13 cellular contexts compared by ENCODE assay signal in genomic region chr6:12047304-12047703, GRCh38. TPM values are rescaled to one million over a fixed set of nuclear protein-coding genes. Genes with fewer than 3 reads are reported as not detected.
DNase-seq lines count a peak whose midpoint lies in the region; ATAC-seq and TF ChIP-seq lines count a peak whose summit lies in the region.
"Had no signal": no experiment of that assay in that cellular context is flagged by ENCODE, and none has a peak within 500 bp of the region (broad histone marks: within the 10 kb centered on the region; RNA-seq: fewer than 3 reads in every experiment).

No MANE protein-coding gene starts in this region.

- peak; percentile 19 for ATAC-seq in GM18511 (IDR thresholded peaks at IDR 0.05; ENCODE audit: unreplicated experiment)
- no peak for ATAC-seq in naive thymus-derived CD8-positive, alpha-beta T cell
- no peak for ATAC-seq in GM19455 (IDR thresholded peaks at IDR 0.05; ENCODE audit: unreplicated experiment)
- ATAC-seq: activated CD8-positive, alpha-beta memory T cell treated with anti-CD3 and anti-CD28 coated beads, Interleukin-2, amount 10 ng/mL, durations not matched to agents 7 days and 5 days had no signal

- H3K27ac Mint-ChIP-seq in naive thymus-derived CD8-positive, alpha-beta T cell, result peak overlapping the region; percentile 2 to 86 (median 45)
- H3K27ac Mint-ChIP-seq: activated CD8-positive, alpha-beta memory T cell treated with anti-CD3 and anti-CD28 coated beads, Interleukin-2, amount 10 ng/mL, durations not matched to agents 7 days and 5 days had no signal

- peaks cover 35 to 73% (median 68%) of the 10 kb centered on the region in 4 donors for H3K4me1 Mint-ChIP-seq in naive thymus-derived CD8-positive, alpha-beta T cell

- peak; percentile 8 for TF ChIP-seq CTCF in GM10248 (IDR thresholded peaks at IDR 0.05; ENCODE audit: control extremely low read depth, extremely low read depth, low read depth, missing control alignments)

- peaks cover 0 to 3% (median 2%) of the 10 kb centered on the region in 3 donors for H3K36me3 Mint-ChIP-seq in naive thymus-derived CD8-positive, alpha-beta T cell

- H3K4me3 Mint-ChIP-seq in naive thymus-derived CD8-positive, alpha-beta T cell, result no peak overlapping the region
- H3K4me3 Mint-ChIP-seq: activated CD8-positive, alpha-beta memory T cell treated with anti-CD3 and anti-CD28 coated beads, Interleukin-2, amount 10 ng/mL, durations not matched to agents 7 days and 5 days had no signal

- H3K9me3 Mint-ChIP-seq in naive thymus-derived CD8-positive, alpha-beta T cell, result no peaks in the 10 kb centered on the region

- peak; percentile 55 for TF ChIP-seq POLR2A in Raji (IDR thresholded peaks at IDR 0.05; ENCODE audit: insufficient read depth, low read depth, low read length)

- no peaks in the 10 kb centered on the region for H3K27me3 Mint-ChIP-seq in naive thymus-derived CD8-positive, alpha-beta T cell
- H3K27me3 Mint-ChIP-seq: activated CD8-positive, alpha-beta memory T cell treated with anti-CD3 and anti-CD28 coated beads, Interleukin-2, amount 10 ng/mL, durations not matched to agents 7 days and 5 days had no signal

- DNase-seq in GM10248 (ENCODE audit: extremely low spot score), result peak; percentile 33
- DNase-seq in naive thymus-derived CD8-positive, alpha-beta T cell, result no peak
- no peak for DNase-seq in NCI-H524 (lab: John Stamatoyannopoulos, UW)
- no peak for DNase-seq in NCI-H1105 treated with DMSO at 0.1 percent for 48 hours (lab: John Stamatoyannopoulos, UW)
- DNase-seq: activated CD8-positive, alpha-beta memory T cell treated with anti-CD3 and anti-CD28 coated beads, Interleukin-2, amount 10 ng/mL, durations not matched to agents 7 days and 5 days; amygdala; HCEC 1CT; hypothalamus; OCI-M1; small intestine had no signal

- CTCF ChIA-PET in GM10248 (lab: Yijun Ruan, JAX), result interaction anchor here (0.7 to 2.9 kb wide), 9 partner anchors 9 to 332 kb away, joined by 3 to 8 read pairs (median 3); no protein-coding TSS in a partner anchor

- POLR2A ChIA-PET in GM10248 (lab: Yijun Ruan, JAX), result interaction anchor here (1.6 kb wide), 1 partner anchor 315 kb away, joined by 3 read pairs; no protein-coding TSS in a partner anchor
- POLR2A ChIA-PET in naive thymus-derived CD8-positive, alpha-beta T cell (lab: Charles Lee), result interaction anchor here (1.5 kb wide), 1 partner anchor 8 kb away, joined by 3 read pairs; no protein-coding TSS in a partner anchor

RNA-seq across cellular contexts. Expression of gene HIVEP1, which starts 35.2 kb away (rescaled TPM):
- 10 to 100 TPM; 30.6 to 32.6 TPM for total RNA-seq in naive thymus-derived CD8-positive, alpha-beta T cell
- polyA plus RNA-seq in naive thymus-derived CD8-positive, alpha-beta T cell, result 10 to 100 TPM in 1 of 3 donors, 1 to 10 TPM in 2; 6.5 to 12.6 (median 7.4) TPM
